In genomic region chr13:75326173-75327131, GRCh38 we compare ENCODE assay signal across 9 cellular contexts.
DNase-seq lines count a peak whose midpoint lies in the region; ATAC-seq and TF ChIP-seq lines count a peak whose summit lies in the region.
"Had no signal": no experiment of that assay in that cellular context is flagged by ENCODE, and none has a peak within 500 bp of the region (broad histone marks: within the 10 kb centered on the region; RNA-seq: fewer than 3 reads in every experiment).

No MANE protein-coding gene starts in this region.

- H3K9me3 Mint-ChIP-seq in T-helper 1 cell treated with Interleukin-12 subunit alpha and Interleukin-12 subunit beta and Interleukin-4 antibody, amounts not matched to agents 30 μg/mL and 1 μg/mL, for 36 hours, result no peaks in the 10 kb centered on the region
- H3K9me3 Mint-ChIP-seq in natural killer cell, result no peaks in the 10 kb centered on the region

- TF ChIP-seq POLR2A in body of pancreas (IDR thresholded peaks at IDR 0.05), result no peak

- no peak for DNase-seq in body of pancreas
- no peak for DNase-seq in natural killer cell
- DNase-seq in NCI-H82 treated with DMSO at 0.1 percent for 48 hours (lab: John Stamatoyannopoulos, UW; ENCODE audit: unreplicated experiment), result no peak
- no peak for DNase-seq in superior temporal gyrus (ENCODE audit: extremely low spot score)
- DNase-seq in NCI-H524 (lab: John Stamatoyannopoulos, UW), result no peak

- H3K4me1 ChIP-seq in body of pancreas, result no peaks in the 10 kb centered on the region

- peaks cover 4% of the 10 kb centered on the region for H3K27me3 Mint-ChIP-seq in T-helper 1 cell treated with Interleukin-12 subunit alpha and Interleukin-12 subunit beta and Interleukin-4 antibody, amounts not matched to agents 30 μg/mL and 1 μg/mL, for 36 hours (ENCODE audit: low read depth)
- no peaks in the 10 kb centered on the region for H3K27me3 Mint-ChIP-seq in natural killer cell (ENCODE audit: low read depth in 2 of 2)

- peak overlapping the region in 3 of 4 donors; percentile 31 to 58 (median 34) for H3K27ac ChIP-seq in body of pancreas

- TF ChIP-seq CTCF in body of pancreas (IDR thresholded peaks at IDR 0.05) (no peak), natural killer cell (IDR thresholded peaks at IDR 0.05) (no peak)

- H3K36me3 ChIP-seq in body of pancreas (replicated peaks in 1 of 2; ENCODE audit: insufficient read depth in 1 of 2, low read depth in 2 of 2), result no peaks in the 10 kb centered on the region

- H3K4me3 Mint-ChIP-seq in T-helper 1 cell treated with Interleukin-12 subunit alpha and Interleukin-12 subunit beta and Interleukin-4 antibody, amounts not matched to agents 30 μg/mL and 1 μg/mL, for 36 hours, result peak overlapping the region; percentile 81
- peak overlapping the region; percentile 82 for H3K4me3 Mint-ChIP-seq in natural killer cell

- H3K4me1 Mint-ChIP-seq in T-helper 1 cell treated with Interleukin-12 subunit alpha and Interleukin-12 subunit beta and Interleukin-4 antibody, amounts not matched to agents 30 μg/mL and 1 μg/mL, for 36 hours (ENCODE audit: low read depth), result peaks cover 35% of the 10 kb centered on the region
- H3K4me1 Mint-ChIP-seq in natural killer cell, result peaks cover 13 to 14% of the 10 kb centered on the region in 2 donors

- ATAC-seq in GM18517 (IDR thresholded peaks at IDR 0.05; ENCODE audit: unreplicated experiment), result peak; percentile 91
- ATAC-seq in HG02870 (IDR thresholded peaks at IDR 0.05; ENCODE audit: unreplicated experiment), result peak; percentile 85
- ATAC-seq in body of pancreas, result peak; percentile 53
- peak; percentile 90 to 92 (median 91) for ATAC-seq in natural killer cell
- ATAC-seq: Panc1 had no signal

- H3K36me3 Mint-ChIP-seq in T-helper 1 cell treated with Interleukin-12 subunit alpha and Interleukin-12 subunit beta and Interleukin-4 antibody, amounts not matched to agents 30 μg/mL and 1 μg/mL, for 36 hours (ENCODE audit: low read depth), result no peaks in the 10 kb centered on the region
- no peaks in the 10 kb centered on the region for H3K36me3 Mint-ChIP-seq in natural killer cell

- H3K27ac Mint-ChIP-seq in T-helper 1 cell treated with Interleukin-12 subunit alpha and Interleukin-12 subunit beta and Interleukin-4 antibody, amounts not matched to agents 30 μg/mL and 1 μg/mL, for 36 hours, result peak overlapping the region; percentile 90
- peak overlapping the region; percentile 41 to 79 for H3K27ac Mint-ChIP-seq in natural killer cell

- no peak overlapping the region for H3K4me3 ChIP-seq in body of pancreas

- no peaks in the 10 kb centered on the region for H3K27me3 ChIP-seq in body of pancreas

- no peaks in the 10 kb centered on the region for H3K9me3 ChIP-seq in body of pancreas

- intact Hi-C loops in body of pancreas (cut with DNase I), result no loop called here
- intact Hi-C loops in natural killer cell (cut with micrococcal nuclease), result no loop called here

- 54 to 70% methylated on average over 21 of the region's 21 CpGs for WGBS in body of pancreas, 2 donors
